1 cellular context compared by ENCODE assay signal in the genomic region with DNA sequence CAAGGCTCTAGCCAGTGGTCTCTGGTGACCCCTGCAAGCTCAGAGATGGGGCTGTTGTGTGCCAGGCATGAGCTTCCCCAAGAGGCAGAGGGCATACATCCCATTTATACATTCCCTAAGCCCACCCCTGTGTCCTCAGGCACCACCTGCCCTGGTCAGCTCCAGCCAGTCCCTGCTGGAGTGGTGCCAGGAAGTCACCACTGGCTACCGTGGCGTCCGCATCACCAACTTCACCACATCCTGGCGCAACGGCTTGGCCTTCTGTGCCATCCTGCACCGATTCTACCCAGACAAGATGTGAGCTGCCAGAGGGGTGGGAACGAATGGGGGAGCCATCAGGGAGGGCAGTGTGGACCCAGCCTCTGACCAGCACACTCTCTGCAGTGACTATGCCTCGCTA.
TF ChIP-seq lines count a peak whose summit lies in the region.

No MANE protein-coding gene starts in this region.

TF ChIP-seq in GM12891, 5 proteins besides CTCF, POLR2A, EP300 and RAD21:
- no peak for TF ChIP-seq PAX5 (IDR thresholded peaks at IDR 0.05; ENCODE audit: insufficient read depth, low read length, severe bottlenecking)
- no peak for TF ChIP-seq POU2F2 (IDR thresholded peaks at IDR 0.05; ENCODE audit: low read depth, low read length)
- TF ChIP-seq SPI1 (IDR thresholded peaks at IDR 0.05; ENCODE audit: low read depth, low read length) = no peak
